In the genomic region with DNA sequence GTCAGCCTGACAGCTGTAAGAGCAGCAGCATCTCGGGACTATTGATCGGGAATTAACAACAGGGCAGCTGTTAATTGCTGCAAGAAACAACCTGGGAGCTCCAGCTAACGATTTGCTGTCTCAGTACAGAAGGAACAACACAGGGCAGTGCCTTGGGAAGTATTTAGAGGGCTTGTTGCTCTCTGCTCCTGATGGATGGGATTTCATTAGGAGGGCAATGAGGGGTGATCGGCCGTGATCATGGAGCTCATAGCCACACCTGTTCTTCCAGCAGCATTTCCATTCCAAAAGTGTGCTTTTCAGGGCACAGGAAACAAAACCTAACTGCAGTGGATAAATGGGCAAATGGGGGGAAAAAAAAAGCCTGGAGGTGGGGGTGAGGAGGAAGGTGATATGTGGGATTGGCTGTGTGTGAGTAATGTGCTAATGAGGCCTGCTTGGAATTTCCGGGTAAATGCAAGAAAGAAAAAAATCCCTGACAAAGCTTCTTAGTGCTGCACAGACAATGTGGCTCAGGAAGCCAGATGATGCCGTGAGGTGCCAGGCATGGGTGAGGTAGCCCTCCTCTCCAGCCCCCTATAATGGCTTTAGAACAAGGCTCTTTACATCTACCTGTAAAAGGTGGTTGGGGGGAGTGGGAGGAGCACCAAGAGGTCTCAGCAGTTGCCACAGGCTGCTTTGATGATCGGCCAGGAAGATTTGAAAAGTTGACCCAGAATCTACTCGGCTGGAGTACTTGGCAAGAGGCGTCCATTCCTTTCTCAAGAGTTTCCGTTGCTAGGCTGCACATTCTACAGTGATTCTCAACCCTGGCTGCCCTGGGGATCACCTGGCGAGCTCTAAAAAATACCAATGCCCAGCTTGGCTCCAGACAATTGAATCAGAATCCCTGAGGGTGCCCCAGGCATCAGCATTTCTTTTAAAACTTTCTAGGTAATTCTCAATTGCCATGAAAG, we compare ENCODE assay signal across 12 cellular contexts.
DNase-seq lines count a peak whose midpoint lies in the region; ATAC-seq and TF ChIP-seq lines count a peak whose summit lies in the region.
"Had no signal": no experiment of that assay in that cellular context is flagged by ENCODE, and none has a peak within 500 bp of the region (broad histone marks: within the 10 kb centered on the region; RNA-seq: fewer than 3 reads in every experiment).

No MANE protein-coding gene starts in this region.

- intact Hi-C loops in naive thymus-derived CD4-positive, alpha-beta T cell (cut with micrococcal nuclease), result no loop called here

- POLR2A ChIA-PET in naive thymus-derived CD4-positive, alpha-beta T cell (lab: Charles Lee), result interaction anchor here (0.6 kb wide), 1 partner anchor 1249 kb away, joined by 4 read pairs; no protein-coding TSS in a partner anchor

- peak overlapping the region; percentile 4 for H3K4me3 ChIP-seq in epithelial cell of proximal tubule (ENCODE audit: low read depth, low read length)
- H3K4me3 ChIP-seq in naive thymus-derived CD4-positive, alpha-beta T cell (ENCODE audit: low read length), result no peak overlapping the region

- TF ChIP-seq CTCF in epithelial cell of proximal tubule (conservative IDR thresholded peaks at IDR 0.05; ENCODE audit: low read depth, low read length) (no peak), nephron (IDR thresholded peaks at IDR 0.05; ENCODE audit: unreplicated experiment in 3 of 3) (no peak)

- H3K36me3 ChIP-seq in naive thymus-derived CD4-positive, alpha-beta T cell (ENCODE audit: control insufficient read depth in 2 of 3, insufficient read depth in 3 of 3, low read length in 3 of 3), result no peaks in the 10 kb centered on the region

- no peaks in the 10 kb centered on the region for H3K9me3 Mint-ChIP-seq in nephron
- peaks cover 0 to 2% (median 0%) of the 10 kb centered on the region in 11 donors for H3K9me3 Mint-ChIP-seq in naive thymus-derived CD4-positive, alpha-beta T cell
- H3K9me3 Mint-ChIP-seq: natural killer cell treated with Interleukin-12 subunit alpha and Interleukin-12 subunit beta and Interleukin-15 and Interleukin-18, amount 100 ng/mL, for 72 hours had no signal

- no peak for ATAC-seq in naive thymus-derived CD4-positive, alpha-beta T cell
- ATAC-seq in HG03196 (IDR thresholded peaks at IDR 0.05; ENCODE audit: unreplicated experiment) (no peak), HG03520 (IDR thresholded peaks at IDR 0.05; ENCODE audit: unreplicated experiment) (no peak)
- ATAC-seq: natural killer cell treated with Interleukin-12 subunit alpha and Interleukin-12 subunit beta and Interleukin-15 and Interleukin-18, amount 100 ng/mL, for 72 hours had no signal

- H3K4me3 Mint-ChIP-seq in nephron, result no peak overlapping the region
- H3K4me3 Mint-ChIP-seq in naive thymus-derived CD4-positive, alpha-beta T cell, result no peak overlapping the region
- H3K4me3 Mint-ChIP-seq: natural killer cell treated with Interleukin-12 subunit alpha and Interleukin-12 subunit beta and Interleukin-15 and Interleukin-18, amount 100 ng/mL, for 72 hours had no signal

- H3K27ac ChIP-seq in naive thymus-derived CD4-positive, alpha-beta T cell (ENCODE audit: low read depth, low read length), result no peak overlapping the region

- H3K4me1 Mint-ChIP-seq in nephron, result peaks cover 14% of the 10 kb centered on the region
- H3K4me1 Mint-ChIP-seq in naive thymus-derived CD4-positive, alpha-beta T cell, result peaks cover 0 to 33% (median 0%) of the 10 kb centered on the region in 7 donors

- no peaks in the 10 kb centered on the region for H3K4me1 ChIP-seq in naive thymus-derived CD4-positive, alpha-beta T cell (ENCODE audit: control insufficient read depth in 2 of 2, insufficient read depth in 2 of 2, low read length in 2 of 2)

- H3K9me3 ChIP-seq in naive thymus-derived CD4-positive, alpha-beta T cell (ENCODE audit: control insufficient read depth in 2 of 3, low read length in 3 of 3), result no peaks in the 10 kb centered on the region

- DNase-seq in Ammon's horn (ENCODE audit: low spot score), result peak; percentile 18
- DNase-seq in NCI-H1092 treated with DMSO at 0.1 percent for 48 hours (lab: John Stamatoyannopoulos, UW), result peak; percentile 29
- DNase-seq in epithelial cell of proximal tubule (ENCODE audit: low read depth), result peak; percentile 50
- DNase-seq in NCI-H146 (lab: John Stamatoyannopoulos, UW), result no peak
- DNase-seq in naive thymus-derived CD4-positive, alpha-beta T cell, result no peak
- DNase-seq: activated CD4-positive, alpha-beta T cell treated with anti-CD3 and anti-CD28 coated beads, Interleukin-2, amount 50 U/mL, for 4 hours; COR-L47; effector CD4-positive, alpha-beta T cell had no signal

- CTCF ChIA-PET in naive thymus-derived CD4-positive, alpha-beta T cell (lab: Charles Lee), result interaction anchor here (0.5 kb wide), 1 partner anchor 19 kb away, joined by 4 read pairs; no protein-coding TSS in a partner anchor

- H3K27ac Mint-ChIP-seq in nephron, result peak overlapping the region in 2 of 3 experiments; percentile 34 to 49
- peak overlapping the region in 2 of 9 donors; percentile 34 to 52 for H3K27ac Mint-ChIP-seq in naive thymus-derived CD4-positive, alpha-beta T cell
- H3K27ac Mint-ChIP-seq: natural killer cell treated with Interleukin-12 subunit alpha and Interleukin-12 subunit beta and Interleukin-15 and Interleukin-18, amount 100 ng/mL, for 72 hours had no signal

- H3K27me3 ChIP-seq in naive thymus-derived CD4-positive, alpha-beta T cell (ENCODE audit: control insufficient read depth in 2 of 2, insufficient read depth in 2 of 2, low read length in 2 of 2), result no peaks in the 10 kb centered on the region

- H3K36me3 Mint-ChIP-seq in nephron (ENCODE audit: low read depth), result no peaks in the 10 kb centered on the region
- H3K36me3 Mint-ChIP-seq in naive thymus-derived CD4-positive, alpha-beta T cell, result peaks cover 0 to 10% (median 0%) of the 10 kb centered on the region in 5 donors
- H3K36me3 Mint-ChIP-seq: natural killer cell treated with Interleukin-12 subunit alpha and Interleukin-12 subunit beta and Interleukin-15 and Interleukin-18, amount 100 ng/mL, for 72 hours had no signal

- H3K27me3 Mint-ChIP-seq in nephron (ENCODE audit: low read depth), result peaks cover 19% of the 10 kb centered on the region
- no peaks in the 10 kb centered on the region for H3K27me3 Mint-ChIP-seq in naive thymus-derived CD4-positive, alpha-beta T cell
- H3K27me3 Mint-ChIP-seq: natural killer cell treated with Interleukin-12 subunit alpha and Interleukin-12 subunit beta and Interleukin-15 and Interleukin-18, amount 100 ng/mL, for 72 hours had no signal

Comparison
In these comparisons a context has a peak if more than half of its experiments do, and no peak if none do; other contexts are left out.
1. DNase-seq: peak in Ammon's horn (single experiment), NCI-H1092 treated with DMSO at 0.1 percent for 48 hours (single experiment) and epithelial cell of proximal tubule (single experiment); none in NCI-H146 (single experiment) and naive thymus-derived CD4-positive, alpha-beta T cell (0 of 9).